Comparison of ENCODE assay signal across 16 cellular contexts in the genomic region with DNA sequence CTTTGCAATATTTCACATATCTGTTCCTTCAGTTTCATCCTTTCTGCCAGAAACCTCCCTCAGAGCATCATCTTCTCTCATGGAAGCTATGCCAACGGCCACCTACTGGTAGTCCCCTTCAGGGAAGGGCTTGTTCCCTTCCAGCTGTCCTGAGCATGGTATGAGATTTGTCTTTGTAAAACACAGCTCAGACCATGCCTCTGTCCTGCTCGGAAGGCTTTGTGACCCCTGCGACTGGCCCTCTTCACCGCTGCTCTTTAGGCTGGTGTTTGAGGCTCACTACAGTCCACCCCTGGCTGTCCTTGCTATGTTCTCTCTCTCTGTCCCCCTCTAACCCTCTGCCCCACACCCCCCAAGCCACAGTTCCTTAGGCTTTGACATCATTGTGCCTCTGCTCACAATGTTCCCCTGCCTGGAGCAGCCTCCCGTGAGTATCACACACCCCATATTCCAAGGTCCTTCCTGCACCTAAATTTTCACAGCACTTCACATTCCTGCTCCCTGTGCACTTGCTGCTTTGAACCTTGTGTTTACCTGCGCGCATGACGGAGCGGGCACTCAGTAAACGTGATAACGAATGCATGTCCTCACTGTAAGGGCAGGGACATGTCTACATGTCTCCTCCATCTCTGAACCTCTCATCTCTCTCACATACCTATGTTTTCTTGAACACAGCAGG. TPM values are rescaled to one million over a fixed set of nuclear protein-coding genes. Genes with fewer than 3 reads are reported as not detected.
A peak's percentile ranks its signal among the peaks of the same experiment; 100 is the strongest.
DNase-seq lines count a peak whose midpoint lies in the region; ATAC-seq, FAIRE-seq and TF ChIP-seq lines count a peak whose summit lies in the region.
"Had no signal": no experiment of that assay in that cellular context is flagged by ENCODE, and none has a peak within 500 bp of the region (broad histone marks: within the 10 kb centered on the region; RNA-seq: fewer than 3 reads in every experiment).

No MANE protein-coding gene starts in this region.

- no TSS peak for BruUV-seq in endothelial cell of umbilical vein (replicated peaks; lab: Mats Ljungman, UMichigan)

- no peak overlapping the region for H3K23ac ChIP-seq in mesendoderm (ENCODE audit: low read length)

- H3K4me3 ChIP-seq in left ventricle myocardium inferior (no peak overlapping the region), endothelial cell of umbilical vein (replicated peaks in 1 of 3; ENCODE audit: insufficient read depth in 1 of 3, low read depth in 1 of 3, low read length in 3 of 3) (no peak overlapping the region), mesendoderm (ENCODE audit: low read length) (no peak overlapping the region), sigmoid colon (no peak overlapping the region)
- H3K4me3 ChIP-seq: MG63, tibial artery had no signal

- peak overlapping the region; percentile 13 for H2AFZ ChIP-seq in endothelial cell of umbilical vein (ENCODE audit: low read depth, low read length)

- H3K18ac ChIP-seq in mesendoderm (ENCODE audit: low read length), result no peak overlapping the region

- DNase-seq in left ventricle myocardium inferior (no peak), Right ventricle myocardium superior (no peak), endothelial cell of umbilical vein (ENCODE audit: low read depth, low spot score) (no peak), mesendoderm (no peak), glutamatergic neuron (no peak), sigmoid colon (no peak)
- DNase-seq in activated naive CD4-positive, alpha-beta T cell treated with anti-CD3 and anti-CD28 coated beads, Interleukin-2, amount 50 U/mL, for 72 hours (ENCODE audit: low spot score in 2 of 2), result no peak
- DNase-seq: activated CD8-positive, alpha-beta memory T cell treated with anti-CD3 and anti-CD28 coated beads, Interleukin-2, amount 50 U/mL, for 4 hours; brain microvascular endothelial cell; NCI-H526 treated with DMSO at 0.1 percent for 48 hours; T-helper 17 cell had no signal

- H3K4me1 Mint-ChIP-seq in glutamatergic neuron (ENCODE audit: low read depth, unreplicated experiment), result peaks cover 8% of the 10 kb centered on the region

- dilution Hi-C loops in endothelial cell of umbilical vein (cut with MboI; ENCODE audit: extremely low pct_ligation_motif_present, low sequenced_read_pairs), result no loop called here

- no peaks in the 10 kb centered on the region for H3K9me1 ChIP-seq in endothelial cell of umbilical vein (replicated peaks; ENCODE audit: control insufficient read depth, extremely low read depth, insufficient read depth, low read length)

- CTCF ChIA-PET in endothelial cell of umbilical vein (lab: Charles Lee), result interaction anchor here (1.0 to 4.0 kb wide), 8 partner anchors 12 to 102 kb away, joined by 3 to 38 read pairs (median 6); no protein-coding TSS in a partner anchor

- H3K36me3 Mint-ChIP-seq in glutamatergic neuron (ENCODE audit: unreplicated experiment), result no peaks in the 10 kb centered on the region
- H3K36me3 Mint-ChIP-seq in activated naive CD4-positive, alpha-beta T cell treated with anti-CD3 and anti-CD28 coated beads, Interleukin-2, amount 50 U/mL, for 72 hours, result no peaks in the 10 kb centered on the region

- TF ChIP-seq CTCF in left ventricle myocardium inferior (IDR thresholded peaks at IDR 0.05; ENCODE audit: borderline replicate concordance) (no peak), endothelial cell of umbilical vein (IDR thresholded peaks at IDR 0.05; ENCODE audit: extremely low read depth in 1 of 2, insufficient read depth in 1 of 2, low read depth in 1 of 2, low read length in 2 of 2) (peak in 1 of 2 donors; percentile 9), glutamatergic neuron (IDR thresholded peaks at IDR 0.05; ENCODE audit: partially characterized antibody, unreplicated experiment) (no peak), sigmoid colon (IDR thresholded peaks at IDR 0.05) (no peak)

- H3K27me3 Mint-ChIP-seq in glutamatergic neuron (ENCODE audit: unreplicated experiment), result peaks cover 2% of the 10 kb centered on the region

- no peak overlapping the region for H4K5ac ChIP-seq in mesendoderm (ENCODE audit: low read length)

- ATAC-seq in Right ventricle myocardium superior (ENCODE audit: poor library complexity), result no peak
- ATAC-seq in HG03025 (IDR thresholded peaks at IDR 0.05; ENCODE audit: low FRiP score, unreplicated experiment), result no peak
- ATAC-seq in activated naive CD4-positive, alpha-beta T cell treated with anti-CD3 and anti-CD28 coated beads, Interleukin-2, amount 50 U/mL, for 72 hours, result no peak
- ATAC-seq: T-helper 17 cell had no signal

- no peak overlapping the region for H3K27ac Mint-ChIP-seq in glutamatergic neuron (ENCODE audit: unreplicated experiment)
- no peak overlapping the region for H3K27ac Mint-ChIP-seq in activated naive CD4-positive, alpha-beta T cell treated with anti-CD3 and anti-CD28 coated beads, Interleukin-2, amount 50 U/mL, for 72 hours
- H3K27ac Mint-ChIP-seq: progenitor cell of endocrine pancreas, T-helper 17 cell had no signal

- H3K9ac ChIP-seq in endothelial cell of umbilical vein (replicated peaks; ENCODE audit: extremely low read depth, insufficient read depth, low read length), result no peak overlapping the region
- H3K9ac ChIP-seq in mesendoderm (ENCODE audit: low read length), result no peak overlapping the region

- intact Hi-C loops in left ventricle myocardium inferior (cut with micrococcal nuclease), result no loop called here
- intact Hi-C loops in Right ventricle myocardium superior (cut with DNase I), result no loop called here
- intact Hi-C loops in endothelial cell of umbilical vein (cut with micrococcal nuclease), result no loop called here
- intact Hi-C loops in sigmoid colon (cut with DNase I), result no loop called here

- no peaks in the 10 kb centered on the region for H3K79me1 ChIP-seq in mesendoderm (ENCODE audit: low read length)

- H3K4ac ChIP-seq in mesendoderm (ENCODE audit: low read depth, low read length), result no peak overlapping the region

- H3K27me3 ChIP-seq in left ventricle myocardium inferior (ENCODE audit: low read depth) (no peaks in the 10 kb centered on the region), endothelial cell of umbilical vein (ENCODE audit: control insufficient read depth in 2 of 2, insufficient read depth in 2 of 2, low read length in 2 of 2) (no peaks in the 10 kb centered on the region), mesendoderm (ENCODE audit: insufficient read depth, low read length, poor library complexity) (no peaks in the 10 kb centered on the region), sigmoid colon (no peaks in the 10 kb centered on the region)
- H3K27me3 ChIP-seq: brain microvascular endothelial cell had no signal

- no peaks in the 10 kb centered on the region for H3K36me3 ChIP-seq in left ventricle myocardium inferior
- no peaks in the 10 kb centered on the region for H3K36me3 ChIP-seq in endothelial cell of umbilical vein (ENCODE audit: control insufficient read depth in 2 of 2, extremely low read depth in 1 of 2, insufficient read depth in 2 of 2, low read length in 2 of 2)
- H3K36me3 ChIP-seq in mesendoderm (ENCODE audit: control insufficient read depth, insufficient read depth, low read length), result no peaks in the 10 kb centered on the region
- no peaks in the 10 kb centered on the region for H3K36me3 ChIP-seq in sigmoid colon
- H3K36me3 ChIP-seq: brain microvascular endothelial cell, MG63, tibial artery had no signal

- H3K27ac ChIP-seq in left ventricle myocardium inferior (replicated peaks) (peak overlapping the region; percentile 72), endothelial cell of umbilical vein (ENCODE audit: insufficient read depth, low read depth, low read length) (no peak overlapping the region), mesendoderm (ENCODE audit: low read depth, low read length) (no peak overlapping the region), sigmoid colon (peak overlapping the region in 1 of 4 donors; percentile 39)
- H3K27ac ChIP-seq: brain microvascular endothelial cell, tibial artery had no signal

- POLR2A ChIA-PET in endothelial cell of umbilical vein (lab: Charles Lee), result interaction anchor here (0.6 kb wide), 1 partner anchor 11 kb away, joined by 3 read pairs; no protein-coding TSS in a partner anchor

- no peak overlapping the region for H2BK15ac ChIP-seq in mesendoderm (replicated peaks; ENCODE audit: low read depth)

- no CpG with 5 or more reads among the region's 11 CpGs for WGBS in mesendoderm (ENCODE audit: extremely low coverage, insufficient coverage, low lambda C conversion rate)
- WGBS in sigmoid colon, 2 donors, result 17 to 58% methylated on average over 11 of the region's 11 CpGs

- TF ChIP-seq POLR2A in endothelial cell of umbilical vein (IDR thresholded peaks at IDR 0.05; ENCODE audit: low read depth, low read length) (no peak), sigmoid colon (IDR thresholded peaks at IDR 0.05) (no peak)

- FAIRE-seq in endothelial cell of umbilical vein (lab: Jason Lieb, UNC), result peak; percentile 53
- FAIRE-seq: islet of Langerhans had no signal

- H2BK5ac ChIP-seq in mesendoderm (ENCODE audit: low read length), result no peak overlapping the region

- no peak for TF ChIP-seq EP300 in sigmoid colon (IDR thresholded peaks at IDR 0.05)

- H2AK5ac ChIP-seq in mesendoderm (ENCODE audit: low read length), result peak overlapping the region; percentile 86

- H3K4me2 ChIP-seq in endothelial cell of umbilical vein (ENCODE audit: insufficient read depth, low read length) (no peak overlapping the region), mesendoderm (ENCODE audit: low read length) (no peak overlapping the region)

- H3K79me2 ChIP-seq in endothelial cell of umbilical vein (ENCODE audit: control insufficient read depth, insufficient read depth, low read length) (no peaks in the 10 kb centered on the region), mesendoderm (ENCODE audit: control insufficient read depth, insufficient read depth, low read length) (no peaks in the 10 kb centered on the region)

- no peaks in the 10 kb centered on the region for H3K9me3 ChIP-seq in left ventricle myocardium inferior (replicated peaks)
- no peaks in the 10 kb centered on the region for H3K9me3 ChIP-seq in endothelial cell of umbilical vein (replicated peaks; ENCODE audit: control insufficient read depth, insufficient read depth, low read length)
- no peaks in the 10 kb centered on the region for H3K9me3 ChIP-seq in sigmoid colon
- H3K9me3 ChIP-seq: MG63, tibial artery had no signal

- H3K4me1 ChIP-seq in left ventricle myocardium inferior, result peaks cover 43% of the 10 kb centered on the region
- H3K4me1 ChIP-seq in endothelial cell of umbilical vein (ENCODE audit: control insufficient read depth, extremely low read depth, insufficient read depth, low read length), result peaks cover 33% of the 10 kb centered on the region
- peaks cover 9% of the 10 kb centered on the region for H3K4me1 ChIP-seq in mesendoderm (ENCODE audit: control insufficient read depth, low read depth, low read length)
- H3K4me1 ChIP-seq in sigmoid colon, result peaks cover 0 to 11% (median 3%) of the 10 kb centered on the region in 4 donors

- no peak overlapping the region for H2BK120ac ChIP-seq in mesendoderm (ENCODE audit: low read depth, low read length)

- H4K20me1 ChIP-seq in endothelial cell of umbilical vein (replicated peaks; ENCODE audit: control insufficient read depth, extremely low read depth, insufficient read depth, low read length), result no peaks in the 10 kb centered on the region

- no peak overlapping the region for H4K8ac ChIP-seq in mesendoderm (ENCODE audit: low read depth, low read length)

- peak overlapping the region; percentile 9 for H3K56ac ChIP-seq in mesendoderm (ENCODE audit: low read length)

- no peak overlapping the region for H3K4me3 Mint-ChIP-seq in glutamatergic neuron (ENCODE audit: unreplicated experiment)
- H3K4me3 Mint-ChIP-seq: T-helper 17 cell had no signal

- no peaks in the 10 kb centered on the region for H3K9me3 Mint-ChIP-seq in glutamatergic neuron (ENCODE audit: unreplicated experiment)
- H3K9me3 Mint-ChIP-seq in activated naive CD4-positive, alpha-beta T cell treated with anti-CD3 and anti-CD28 coated beads, Interleukin-2, amount 50 U/mL, for 72 hours, result no peaks in the 10 kb centered on the region

RNA-seq across cellular contexts. Expression of a gene that starts 24.0 kb away (rescaled TPM):
- total RNA-seq in left ventricle myocardium inferior (8.5 TPM), Right ventricle myocardium superior (10.3 TPM), endothelial cell of umbilical vein (22.4 and 31.6 TPM in 2 replicates), glutamatergic neuron (ENCODE audit: unreplicated experiment) (25.7 TPM), sigmoid colon (10 to 100 TPM in 2 of 4 donors, 1 to 10 TPM in 2; 5.6 to 12.1 (median 10.4) TPM)
- polyA plus RNA-seq in endothelial cell of umbilical vein (8.9 and 9.9 TPM in 2 replicates), sigmoid colon (10 to 100 TPM in 1 of 3 donors, 1 to 10 TPM in 2; 7.4 to 13.2 (median 9.1) TPM)
- 7.1 and 7.2 TPM in 2 replicates for polyA plus RNA-seq in endothelial cell of umbilical vein (2011; cell fraction: cytosol; rRNA removed)
- 13.6 and 17.0 TPM in 2 replicates for polyA plus RNA-seq in endothelial cell of umbilical vein (2011; cell fraction: nucleus; rRNA removed)
- 19.6 and 25.8 TPM in 2 replicates for polyA plus RNA-seq in endothelial cell of umbilical vein (2012)
- polyA minus RNA-seq in endothelial cell of umbilical vein, result 34.9 and 35.1 TPM in 2 replicates
- 7.7 TPM for polyA minus RNA-seq in endothelial cell of umbilical vein (2011; cell fraction: cytosol; rRNA and poly(A)+ RNA removed)
- polyA minus RNA-seq in endothelial cell of umbilical vein (2011; cell fraction: nucleus; rRNA and poly(A)+ RNA removed), result 22.3 and 28.9 TPM in 2 replicates
- polyA plus RNA-seq in mesendoderm (2013, experiment 1 of 2), result 9.5 TPM
- polyA plus RNA-seq in mesendoderm (2013, experiment 2 of 2), result 9.0 TPM
- total RNA-seq in activated naive CD4-positive, alpha-beta T cell treated with anti-CD3 and anti-CD28 coated beads, Interleukin-2, amount 50 U/mL, for 72 hours, result 10 to 100 TPM; 10.8 to 24.3 TPM

RNA-seq across cellular contexts. Expression of a gene that starts 53.6 kb away (rescaled TPM):
- total RNA-seq in left ventricle myocardium inferior (12.1 TPM), Right ventricle myocardium superior (17.2 TPM), endothelial cell of umbilical vein (16.2 and 22.5 TPM in 2 replicates), glutamatergic neuron (ENCODE audit: unreplicated experiment) (29.2 TPM), sigmoid colon (10 to 100 TPM; 12.8 to 20.8 (median 20.4) TPM)
- polyA plus RNA-seq in endothelial cell of umbilical vein (21.2 and 30.2 TPM in 2 replicates), sigmoid colon (10 to 100 TPM; 16.2 to 24.6 (median 23.4) TPM)
- polyA plus RNA-seq in endothelial cell of umbilical vein (2011; cell fraction: cytosol; rRNA removed), result 13.4 and 16.3 TPM in 2 replicates
- 5.6 and 7.1 TPM in 2 replicates for polyA plus RNA-seq in endothelial cell of umbilical vein (2011; cell fraction: nucleus; rRNA removed)
- 15.4 and 22.7 TPM in 2 replicates for polyA plus RNA-seq in endothelial cell of umbilical vein (2012)
- 16.8 and 20.0 TPM in 2 replicates for polyA minus RNA-seq in endothelial cell of umbilical vein
- polyA minus RNA-seq in endothelial cell of umbilical vein (2011; cell fraction: cytosol; rRNA and poly(A)+ RNA removed), result 38.3 TPM
- polyA minus RNA-seq in endothelial cell of umbilical vein (2011; cell fraction: nucleus; rRNA and poly(A)+ RNA removed), result 5.4 and 6.7 TPM in 2 replicates
- 62.6 TPM for polyA plus RNA-seq in mesendoderm (2013, experiment 1 of 2)
- polyA plus RNA-seq in mesendoderm (2013, experiment 2 of 2), result 61.3 TPM
- total RNA-seq in activated naive CD4-positive, alpha-beta T cell treated with anti-CD3 and anti-CD28 coated beads, Interleukin-2, amount 50 U/mL, for 72 hours, result 10 to 100 TPM in 1 of 2 donors, not detected in 1; 17.3 TPM
- total RNA-seq: T-helper 17 cell had no signal
